Comparison of ENCODE assay signal across 1 cellular context in genomic region chr6:33069021-33069738, GRCh38.
A peak's percentile ranks its signal among the peaks of the same experiment; 100 is the strongest.
TF ChIP-seq lines count a peak whose summit lies in the region.

No MANE protein-coding gene starts in this region.

TF ChIP-seq in GM12878, 131 proteins besides CTCF, POLR2A, EP300 and RAD21:
- no peak for TF ChIP-seq ASH2L (IDR thresholded peaks at IDR 0.05; ENCODE audit: borderline replicate concordance, low read depth)
- 0 out of 2 replicates have a peak, but pooled peaks have one; percentile 8 for TF ChIP-seq SMAD5 (IDR thresholded peaks at IDR 0.05; ENCODE audit: low read depth)
- TF ChIP-seq POLR2AphosphoS5 (IDR thresholded peaks at IDR 0.05; ENCODE audit: low read length), result peak; percentile 66
- TF ChIP-seq ESRRA (IDR thresholded peaks at IDR 0.05; ENCODE audit: low read length), result no peak
- TF ChIP-seq PBX3 (IDR thresholded peaks at IDR 0.05; ENCODE audit: insufficient replicate concordance, low read depth, low read length), result no peak
- TF ChIP-seq POLR2AphosphoS2 (IDR thresholded peaks at IDR 0.05; ENCODE audit: low read depth, low read length), result peak; percentile 15
- TF ChIP-seq E4F1 (IDR thresholded peaks at IDR 0.05; ENCODE audit: borderline replicate concordance, partially characterized antibody), result no peak
